ENCODE assay signal across 10 cellular contexts in genomic region chr2:42874838-42875801, GRCh38.
A peak's percentile ranks its signal among the peaks of the same experiment; 100 is the strongest.
DNase-seq lines count a peak whose midpoint lies in the region; ATAC-seq and TF ChIP-seq lines count a peak whose summit lies in the region.
"Had no signal": no experiment of that assay in that cellular context is flagged by ENCODE, and none has a peak within 500 bp of the region (broad histone marks: within the 10 kb centered on the region; RNA-seq: fewer than 3 reads in every experiment).

No MANE protein-coding gene starts in this region.

- no peak overlapping the region for H3K4me2 ChIP-seq in mammary epithelial cell (ENCODE audit: insufficient read depth, low read depth, low read length)

- no peaks in the 10 kb centered on the region for H3K36me3 ChIP-seq in mammary epithelial cell (ENCODE audit: insufficient read depth, low read length)
- H3K36me3 ChIP-seq in thyroid gland, result no peaks in the 10 kb centered on the region
- H3K36me3 ChIP-seq: BLaER1 treated with 17β-estradiol and CSF1 and Interleukin-3, amounts not matched to agents 10 nM and 100 nM had no signal

- peaks cover 19% of the 10 kb centered on the region for H3K4me1 ChIP-seq in mammary epithelial cell (ENCODE audit: insufficient read depth, low read length)
- peaks cover 27 to 63% of the 10 kb centered on the region in 2 donors for H3K4me1 ChIP-seq in thyroid gland

- no peaks in the 10 kb centered on the region for H4K20me1 ChIP-seq in mammary epithelial cell (ENCODE audit: insufficient read depth, low read length)
- H4K20me1 ChIP-seq: BLaER1 treated with 17β-estradiol and CSF1 and Interleukin-3, amounts not matched to agents 10 nM and 100 nM had no signal

- no peaks in the 10 kb centered on the region for H3K9me3 Mint-ChIP-seq in natural killer cell treated with Interleukin-12 subunit alpha and Interleukin-12 subunit beta and Interleukin-15 and Interleukin-18, amount 100 ng/mL, for 72 hours

- H3K9ac ChIP-seq in mammary epithelial cell (ENCODE audit: insufficient read depth, low read length), result no peak overlapping the region
- H3K9ac ChIP-seq: BLaER1 treated with 17β-estradiol and CSF1 and Interleukin-3, amounts not matched to agents 10 nM and 100 nM had no signal

- no peak overlapping the region for H3K4me3 Mint-ChIP-seq in natural killer cell treated with Interleukin-12 subunit alpha and Interleukin-12 subunit beta and Interleukin-15 and Interleukin-18, amount 100 ng/mL, for 72 hours

- peak overlapping the region; percentile 18 for H2AFZ ChIP-seq in mammary epithelial cell (ENCODE audit: low read depth, low read length)

- in situ Hi-C loops in mammary epithelial cell (cut with MboI; ENCODE audit: low sequenced_read_pairs in 2 of 2), result no loop called here

- no peak for TF ChIP-seq CTCF in mammary epithelial cell (conservative IDR thresholded peaks at IDR 0.05 in 1 of 2, IDR thresholded peaks at IDR 0.05 in 1 of 2; ENCODE audit: extremely low read depth in 1 of 2, insufficient read depth in 1 of 2, low read depth in 1 of 2, low read length in 2 of 2)
- no peak for TF ChIP-seq CTCF in thyroid gland (IDR thresholded peaks at IDR 0.05)
- no peak for TF ChIP-seq CTCF in foreskin fibroblast (IDR thresholded peaks at IDR 0.05; ENCODE audit: low read depth, low read length)

- dilution Hi-C loops in mammary epithelial cell (cut with HindIII; ENCODE audit: low sequenced_read_pairs), result no loop called here

- CTCF ChIA-PET in mammary epithelial cell (lab: Charles Lee; ENCODE audit: low non-redundant PET), result no interaction called here

- no peaks in the 10 kb centered on the region for H3K79me2 ChIP-seq in mammary epithelial cell (ENCODE audit: insufficient read depth, low read length)

- intact Hi-C loops in mammary epithelial cell (cut with micrococcal nuclease) (no loop called here), cardiac septum (cut with DNase I) (no loop called here), thyroid gland (cut with DNase I) (no loop called here)

- DNase-seq in mammary epithelial cell, result no peak
- DNase-seq in cardiac septum (ENCODE audit: low spot score), result peak; percentile 74
- no peak for DNase-seq in natural killer cell treated with Interleukin-12 subunit alpha and Interleukin-12 subunit beta and Interleukin-15 and Interleukin-18, amount 100 ng/mL, for 72 hours (ENCODE audit: low spot score)
- peak; percentile 66 to 70 for DNase-seq in thyroid gland
- no peak for DNase-seq in RPMI8226
- DNase-seq in NCI-H510A treated with DMSO at 0.1 percent for 48 hours (lab: John Stamatoyannopoulos, UW), result no peak
- DNase-seq in foreskin fibroblast, result no peak
- DNase-seq: NCI-H524 had no signal

- peaks cover 0 to 5% of the 10 kb centered on the region in 2 donors for H3K4me1 Mint-ChIP-seq in natural killer cell treated with Interleukin-12 subunit alpha and Interleukin-12 subunit beta and Interleukin-15 and Interleukin-18, amount 100 ng/mL, for 72 hours (ENCODE audit: low read depth in 2 of 2)

- TF ChIP-seq POLR2A in thyroid gland (IDR thresholded peaks at IDR 0.05), result no peak

- WGBS in mammary epithelial cell (ENCODE audit: low coverage, missing lambda C conversion rate), result 44% methylated on average over 15 of the region's 22 CpGs
- WGBS in thyroid gland, 2 donors, result 40 to 53% methylated on average over 22 of the region's 22 CpGs

- ATAC-seq in natural killer cell treated with Interleukin-12 subunit alpha and Interleukin-12 subunit beta and Interleukin-15 and Interleukin-18, amount 100 ng/mL, for 72 hours, result peak; percentile 50 to 54
- ATAC-seq in HG02885 (IDR thresholded peaks at IDR 0.05; ENCODE audit: poor library complexity, unreplicated experiment), result no peak

- H3K4me3 ChIP-seq in mammary epithelial cell (replicated peaks in 1 of 3; ENCODE audit: insufficient read depth in 1 of 3, low read depth in 2 of 3, low read length in 3 of 3), result no peak overlapping the region
- no peak overlapping the region for H3K4me3 ChIP-seq in thyroid gland (replicated peaks in 1 of 3)
- H3K4me3 ChIP-seq in foreskin fibroblast (ENCODE audit: low read depth in 1 of 2, low read length in 2 of 2), result no peak overlapping the region
- H3K4me3 ChIP-seq: BLaER1 treated with 17β-estradiol and CSF1 and Interleukin-3, amounts not matched to agents 10 nM and 100 nM had no signal

- no peak overlapping the region for H3K27ac ChIP-seq in mammary epithelial cell (ENCODE audit: insufficient read depth, low read depth, low read length)
- H3K27ac ChIP-seq in thyroid gland, result peak overlapping the region; percentile 49 to 75 (median 62)
- H3K27ac ChIP-seq: BLaER1 treated with 17β-estradiol and CSF1 and Interleukin-3, amounts not matched to agents 10 nM and 100 nM had no signal

- H3K27me3 Mint-ChIP-seq in natural killer cell treated with Interleukin-12 subunit alpha and Interleukin-12 subunit beta and Interleukin-15 and Interleukin-18, amount 100 ng/mL, for 72 hours, result no peaks in the 10 kb centered on the region

- no peaks in the 10 kb centered on the region for H3K27me3 ChIP-seq in mammary epithelial cell (ENCODE audit: insufficient read depth, low read length)
- H3K27me3 ChIP-seq in thyroid gland, result no peaks in the 10 kb centered on the region
- H3K27me3 ChIP-seq: BLaER1 treated with 17β-estradiol and CSF1 and Interleukin-3, amounts not matched to agents 10 nM and 100 nM had no signal

- no peaks in the 10 kb centered on the region for H3K36me3 Mint-ChIP-seq in natural killer cell treated with Interleukin-12 subunit alpha and Interleukin-12 subunit beta and Interleukin-15 and Interleukin-18, amount 100 ng/mL, for 72 hours

- H3K9me3 ChIP-seq in mammary epithelial cell (replicated peaks; ENCODE audit: insufficient read depth, low read length), result no peaks in the 10 kb centered on the region
- no peaks in the 10 kb centered on the region for H3K9me3 ChIP-seq in thyroid gland

- BruUV-seq in mammary epithelial cell (replicated peaks; lab: Mats Ljungman, UMichigan), result no TSS peak

- no peak overlapping the region for H3K27ac Mint-ChIP-seq in natural killer cell treated with Interleukin-12 subunit alpha and Interleukin-12 subunit beta and Interleukin-15 and Interleukin-18, amount 100 ng/mL, for 72 hours

Comparison
In these comparisons a context has a peak if more than half of its experiments do, and no peak if none do; other contexts are left out.
1. DNase-seq: peak in cardiac septum (single experiment) and thyroid gland (2 of 2); none in mammary epithelial cell (single experiment), natural killer cell treated with Interleukin-12 subunit alpha and Interleukin-12 subunit beta and Interleukin-15 and Interleukin-18, amount 100 ng/mL, for 72 hours (single experiment), RPMI8226 (single experiment), NCI-H510A treated with DMSO at 0.1 percent for 48 hours (single experiment) and foreskin fibroblast (0 of 2).